In genomic region chr5:54310433-54311177, GRCh38 we compare ENCODE assay signal across 8 cellular contexts. TPM values are rescaled to one million over a fixed set of nuclear protein-coding genes. Genes with fewer than 3 reads are reported as not detected.
A peak's percentile ranks its signal among the peaks of the same experiment; 100 is the strongest.
DNase-seq lines count a peak whose midpoint lies in the region; ATAC-seq, FAIRE-seq and TF ChIP-seq lines count a peak whose summit lies in the region.

TSS of gene ARL15 (minus strand) at chr5:54310573.

- TF ChIP-seq CTCF in VCaP (conservative IDR thresholded peaks at IDR 0.05): no peak
- peak in 1 of 2 donors; percentile 1 for TF ChIP-seq CTCF in mammary epithelial cell (conservative IDR thresholded peaks at IDR 0.05 in 1 of 2, IDR thresholded peaks at IDR 0.05 in 1 of 2; ENCODE audit: extremely low read depth in 1 of 2, insufficient read depth in 1 of 2, low read depth in 1 of 2, low read length in 2 of 2)

- under 1% methylated on average over 16 of the region's 51 CpGs for WGBS in mammary epithelial cell (ENCODE audit: low coverage, missing lambda C conversion rate)
- 0 to 1% (median 0%) methylated on average over 51 of the region's 51 CpGs for WGBS in small intestine, 3 donors

- dilution Hi-C loops in mammary epithelial cell (cut with HindIII; ENCODE audit: low sequenced_read_pairs): no loop called here

- peak within 1 kb of the TSS; percentile 89 for H3K9ac ChIP-seq in mammary epithelial cell (ENCODE audit: insufficient read depth, low read length)

- H3K4me1 ChIP-seq in ACC112 (ENCODE audit: control insufficient read depth, insufficient read depth, low read length, unreplicated experiment): no peaks in the 10 kb centered on the region
- H3K4me1 ChIP-seq in mammary epithelial cell (ENCODE audit: insufficient read depth, low read length): peaks cover 12% of the 10 kb centered on the region
- H3K4me1 ChIP-seq in small intestine (ENCODE audit: control insufficient read depth in 2 of 2, insufficient read depth in 1 of 2, low read depth in 1 of 2, low read length in 1 of 2): peaks cover 0 to 3% of the 10 kb centered on the region in 2 donors

- intact Hi-C loops in mammary epithelial cell (cut with micrococcal nuclease): loop anchor here (1.0 to 5.0 kb wide), 7 partner anchors 52 to 832 kb away; no protein-coding TSS in a partner anchor

- peak within 1 kb of the TSS; percentile 95 for H3K4me2 ChIP-seq in mammary epithelial cell (ENCODE audit: insufficient read depth, low read depth, low read length)

- no peak for FAIRE-seq in small intestine (lab: Jason Lieb, UNC)

- TSS peak; percentile 86 for BruUV-seq in mammary epithelial cell (replicated peaks; lab: Mats Ljungman, UMichigan)

- ATAC-seq in GM18870 (IDR thresholded peaks at IDR 0.05; ENCODE audit: unreplicated experiment) (peak; percentile 92), HG03135 (IDR thresholded peaks at IDR 0.05; ENCODE audit: unreplicated experiment) (peak; percentile 98)

- DNase-seq in NCI-H2196 treated with DMSO at 0.1 percent for 48 hours (lab: John Stamatoyannopoulos, UW; ENCODE audit: unreplicated experiment) (peak; percentile 78), mammary epithelial cell (peak; percentile 97), iPS-NIHi11 (ENCODE audit: low spot score) (peak; percentile 97), small intestine (peak; percentile 99)

- H2AFZ ChIP-seq in ACC112 (ENCODE audit: low read length, unreplicated experiment) (peak within 1 kb of the TSS; percentile 76), mammary epithelial cell (ENCODE audit: low read depth, low read length) (peak within 1 kb of the TSS; percentile 96)

- H3K9me3 ChIP-seq in mammary epithelial cell (replicated peaks; ENCODE audit: insufficient read depth, low read length) (no peaks in the 10 kb centered on the region), small intestine (ENCODE audit: control insufficient read depth, low read depth) (no peaks in the 10 kb centered on the region)

- in situ Hi-C loops in mammary epithelial cell (cut with MboI; ENCODE audit: low sequenced_read_pairs in 2 of 2): loop anchor here in 1 of 2 donors (5.0 kb wide), 1 partner anchor 107 kb away; no protein-coding TSS in a partner anchor

- no peaks in the 10 kb centered on the region for H3K27me3 ChIP-seq in ACC112 (ENCODE audit: insufficient read depth, low read length)
- H3K27me3 ChIP-seq in mammary epithelial cell (ENCODE audit: insufficient read depth, low read length): no peaks in the 10 kb centered on the region
- no peaks in the 10 kb centered on the region for H3K27me3 ChIP-seq in small intestine (ENCODE audit: control insufficient read depth in 2 of 2, insufficient read depth in 2 of 2, low read length in 2 of 2)

- H3K27ac ChIP-seq in ACC112 (ENCODE audit: low read depth, low read length) (no peak within 1 kb of the TSS), VCaP (peak within 1 kb of the TSS; percentile 89), mammary epithelial cell (ENCODE audit: insufficient read depth, low read depth, low read length) (peak within 1 kb of the TSS; percentile 79), small intestine (ENCODE audit: low read depth in 1 of 2, low read length in 1 of 2) (peak within 1 kb of the TSS; percentile 59 to 96)

- H3K79me2 ChIP-seq in ACC112 (ENCODE audit: control insufficient read depth, insufficient read depth, low read length, unreplicated experiment): peaks cover 4% of the 10 kb centered on the region
- peaks cover 45% of the 10 kb centered on the region for H3K79me2 ChIP-seq in mammary epithelial cell (ENCODE audit: insufficient read depth, low read length)

- H4K20me1 ChIP-seq in mammary epithelial cell (ENCODE audit: insufficient read depth, low read length): no peaks in the 10 kb centered on the region

- H3K4me3 ChIP-seq in ACC112 (ENCODE audit: low read depth, low read length) (peak within 1 kb of the TSS; percentile 84), mammary epithelial cell (replicated peaks in 1 of 3; ENCODE audit: insufficient read depth in 1 of 3, low read depth in 2 of 3, low read length in 3 of 3) (peak within 1 kb of the TSS; percentile 75 to 91 (median 79)), small intestine (ENCODE audit: low read depth in 1 of 2, low read length in 2 of 2) (peak within 1 kb of the TSS; percentile 74 to 94)

- H3K36me3 ChIP-seq in ACC112 (ENCODE audit: insufficient read depth, low read length): no peaks in the 10 kb centered on the region
- no peaks in the 10 kb centered on the region for H3K36me3 ChIP-seq in mammary epithelial cell (ENCODE audit: insufficient read depth, low read length)
- no peaks in the 10 kb centered on the region for H3K36me3 ChIP-seq in small intestine (ENCODE audit: control insufficient read depth in 2 of 2, insufficient read depth in 2 of 2, low read length in 2 of 2)

- CTCF ChIA-PET in mammary epithelial cell (lab: Charles Lee; ENCODE audit: low non-redundant PET): interaction anchor here (0.6 to 2.0 kb wide), 7 partner anchors 9 to 594 kb away, joined by 3 to 12 read pairs (median 5); no protein-coding TSS in a partner anchor

RNA-seq across cellular contexts. Expression of gene ARL15, which starts in this region (rescaled TPM):
- 10 to 100 TPM; 31.5 to 40.0 TPM for total RNA-seq in mammary epithelial cell
- polyA plus RNA-seq in mammary epithelial cell: 12.6 TPM
- 30.9 TPM for polyA minus RNA-seq in mammary epithelial cell
- polyA plus RNA-seq in small intestine: 10 to 100 TPM; 16.5 to 20.9 (median 20.1) TPM
